8 cellular contexts compared by ENCODE assay signal in the genomic region with DNA sequence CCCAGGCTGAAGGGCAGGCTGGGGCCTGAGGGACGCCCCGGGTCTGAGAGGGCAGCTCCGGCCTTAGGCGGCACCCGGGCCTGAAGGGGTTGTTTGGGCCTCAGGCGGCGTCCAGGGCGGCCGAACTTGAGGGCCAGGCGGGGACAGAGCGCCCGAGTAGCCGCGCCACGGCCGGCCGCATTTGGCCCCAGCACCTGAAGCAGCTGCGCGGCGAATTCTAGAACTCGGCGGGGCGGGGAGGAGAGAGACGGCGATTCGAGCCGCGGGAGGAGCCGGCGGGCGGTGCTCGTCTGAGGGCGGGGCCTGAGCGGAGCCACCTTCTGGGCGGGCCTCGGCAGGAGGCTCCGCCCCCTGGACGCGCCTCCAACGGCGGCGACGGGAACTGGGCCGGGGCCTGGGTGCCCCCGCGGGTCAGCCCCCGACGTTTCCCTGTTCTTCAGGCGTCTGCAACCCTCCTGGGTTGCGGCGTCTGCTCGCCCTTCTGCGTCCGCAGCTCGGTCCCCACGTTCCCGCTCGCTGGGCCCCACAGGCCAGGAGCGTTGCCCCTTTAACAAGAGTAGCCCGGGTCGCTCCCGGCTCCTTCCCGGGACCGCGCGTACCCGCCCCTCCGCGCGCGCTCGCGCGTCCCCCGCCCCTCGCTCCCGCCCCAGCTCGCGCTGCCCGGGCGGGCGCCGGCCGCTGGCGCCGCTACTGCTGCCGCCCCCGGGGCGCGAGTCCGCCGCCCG. TPM values are rescaled to one million over a fixed set of nuclear protein-coding genes. Genes with fewer than 3 reads are reported as not detected.
A peak's percentile ranks its signal among the peaks of the same experiment; 100 is the strongest.
DNase-seq lines count a peak whose midpoint lies in the region; ATAC-seq and TF ChIP-seq lines count a peak whose summit lies in the region.

A gene with protein sequence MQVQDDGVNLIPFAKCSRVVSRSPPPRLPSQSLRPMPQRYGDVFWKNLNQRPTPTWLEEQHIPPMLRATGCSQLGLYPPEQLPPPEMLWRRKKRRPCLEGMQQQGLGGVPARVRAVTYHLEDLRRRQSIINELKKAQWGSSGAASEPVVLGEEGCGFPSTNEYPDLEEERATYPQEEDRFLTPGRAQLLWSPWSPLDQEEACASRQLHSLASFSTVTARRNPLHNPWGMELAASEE (minus strand): TSS at position 221 of the 725 bp plus-strand sequence. CDS start 3,085 bp downstream, outside the sequence.
A gene (plus strand): TSS at position 649 of the 725 bp plus-strand sequence. CDS start 2,297 bp downstream, outside the sequence.

- TF ChIP-seq CTCF in fibroblast of pulmonary artery (IDR thresholded peaks at IDR 0.05; ENCODE audit: low read length, missing control alignments) (no peak), nephron progenitor cell (IDR thresholded peaks at IDR 0.05) (no peak)

- peaks cover 39% of the 10 kb centered on the region for H3K4me1 Mint-ChIP-seq in nephron progenitor cell
- H3K4me1 Mint-ChIP-seq in stimulated activated naive CD8-positive, alpha-beta T cell treated with anti-CD3 and anti-CD28 coated beads, Interleukin-15, Interleukin-2, amounts not matched to agents 100 ng/mL and 50 ng/mL, for 24 hours (ENCODE audit: low read depth) = peaks cover 22% of the 10 kb centered on the region

- H3K4me3 ChIP-seq in Jurkat, Clone E6-1 (ENCODE audit: low read length) = peak within 1 kb of the TSS; percentile 66
- peak within 1 kb of the TSS; percentile 90 for H3K4me3 ChIP-seq in fibroblast of pulmonary artery (replicated peaks; ENCODE audit: low read depth, low read length)

- ATAC-seq in GM21717 (IDR thresholded peaks at IDR 0.05; ENCODE audit: unreplicated experiment) = peak; percentile 65

- H3K9me3 Mint-ChIP-seq in nephron progenitor cell = peaks cover 4% of the 10 kb centered on the region
- no peaks in the 10 kb centered on the region for H3K9me3 Mint-ChIP-seq in stimulated activated naive CD8-positive, alpha-beta T cell treated with anti-CD3 and anti-CD28 coated beads, Interleukin-15, Interleukin-2, amounts not matched to agents 100 ng/mL and 50 ng/mL, for 24 hours

- peak; percentile 83 for DNase-seq in DMS79 treated with DMSO at 0.1 percent for 48 hours (lab: John Stamatoyannopoulos, UW)
- peak; percentile 71 for DNase-seq in Jurkat, Clone E6-1 (ENCODE audit: low read depth, low spot score)
- DNase-seq in RPMI7951 (ENCODE audit: low read depth) = peak; percentile 83
- peak; percentile 86 for DNase-seq in activated T-helper 9 cell treated with anti-CD3 and anti-CD28 coated beads, Interleukin-2, amount 50 U/mL, for 16 hours (ENCODE audit: low read depth)
- DNase-seq in fibroblast of pulmonary artery (ENCODE audit: low read depth) = peak; percentile 87
- DNase-seq in nephron progenitor cell = peak; percentile 95

- H3K27ac Mint-ChIP-seq in nephron progenitor cell = peak within 1 kb of the TSS; percentile 68
- no peak within 1 kb of the TSS for H3K27ac Mint-ChIP-seq in stimulated activated naive CD8-positive, alpha-beta T cell treated with anti-CD3 and anti-CD28 coated beads, Interleukin-15, Interleukin-2, amounts not matched to agents 100 ng/mL and 50 ng/mL, for 24 hours

- H3K36me3 Mint-ChIP-seq in nephron progenitor cell (ENCODE audit: low read depth) = peaks cover 17% of the 10 kb centered on the region
- H3K36me3 Mint-ChIP-seq in stimulated activated naive CD8-positive, alpha-beta T cell treated with anti-CD3 and anti-CD28 coated beads, Interleukin-15, Interleukin-2, amounts not matched to agents 100 ng/mL and 50 ng/mL, for 24 hours (ENCODE audit: low read depth) = peaks cover 5% of the 10 kb centered on the region

- H3K4me3 Mint-ChIP-seq in nephron progenitor cell = peak within 1 kb of the TSS; percentile 86
- H3K4me3 Mint-ChIP-seq in stimulated activated naive CD8-positive, alpha-beta T cell treated with anti-CD3 and anti-CD28 coated beads, Interleukin-15, Interleukin-2, amounts not matched to agents 100 ng/mL and 50 ng/mL, for 24 hours = peak within 1 kb of the TSS; percentile 83

- H3K27me3 Mint-ChIP-seq in nephron progenitor cell (ENCODE audit: low read depth, poor library complexity) = peaks cover 30% of the 10 kb centered on the region
- H3K27me3 Mint-ChIP-seq in stimulated activated naive CD8-positive, alpha-beta T cell treated with anti-CD3 and anti-CD28 coated beads, Interleukin-15, Interleukin-2, amounts not matched to agents 100 ng/mL and 50 ng/mL, for 24 hours = no peaks in the 10 kb centered on the region

RNA-seq across cellular contexts. Expression of the first gene that starts in this region (rescaled TPM):
- 2.3 TPM for polyA plus RNA-seq in Jurkat, Clone E6-1 (2012; ENCODE audit: insufficient read depth, insufficient read length)
- total RNA-seq in RPMI7951 (2014; rRNA removed; shearing (Covaris generic)) = 0.24 TPM in 1 of 2 replicates, not detected in the other

RNA-seq across cellular contexts. Expression of the second gene that starts in this region (rescaled TPM):
- 23.6 TPM for polyA plus RNA-seq in Jurkat, Clone E6-1 (2012; ENCODE audit: insufficient read depth, insufficient read length)
- total RNA-seq in RPMI7951 (2014; rRNA removed; shearing (Covaris generic)) = 21.4 and 32.9 TPM in 2 replicates

Comparison
In these comparisons a context has a peak if more than half of its experiments do, and no peak if none do; other contexts are left out.
1. Peak in every context shown above with its lines: DNase-seq, ATAC-seq and H3K4me3 ChIP-seq.